ENCODE assay signal across 17 cellular contexts in the genomic region with DNA sequence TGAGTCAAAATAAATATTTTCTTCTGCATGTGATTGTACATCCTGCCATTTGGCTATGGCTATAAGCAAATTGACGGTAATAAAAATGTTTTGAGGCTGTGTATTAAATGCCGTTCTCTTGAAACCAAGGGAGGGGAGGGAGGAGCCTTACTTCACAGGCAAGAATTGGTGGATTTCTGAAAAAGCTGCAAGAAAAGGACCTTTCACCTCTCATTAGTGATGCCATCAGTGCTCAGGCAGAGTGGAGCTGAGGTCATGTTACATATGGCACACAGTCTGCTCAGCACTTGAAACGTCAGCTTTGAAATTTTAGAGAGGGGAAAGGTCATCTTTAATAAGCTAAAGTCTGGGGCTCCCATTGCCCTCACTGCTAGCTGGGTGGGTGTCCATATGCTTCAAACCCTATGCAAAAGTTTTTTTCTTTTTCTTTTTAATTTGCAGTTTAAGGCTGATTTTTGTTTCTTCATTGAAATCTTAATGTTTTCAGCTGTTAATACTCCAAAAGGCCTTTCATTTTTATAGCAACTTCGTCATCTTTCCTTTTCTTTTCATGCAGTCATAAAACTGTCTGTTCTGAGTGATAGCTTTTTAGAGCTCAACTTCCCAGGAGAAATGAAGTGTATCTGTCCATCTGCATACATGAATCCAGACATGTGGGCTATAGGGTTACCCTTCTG. TPM values are rescaled to one million over a fixed set of nuclear protein-coding genes. Genes with fewer than 3 reads are reported as not detected.
DNase-seq lines count a peak whose midpoint lies in the region; ATAC-seq, FAIRE-seq and TF ChIP-seq lines count a peak whose summit lies in the region.
"Had no signal": no experiment of that assay in that cellular context is flagged by ENCODE, and none has a peak within 500 bp of the region (broad histone marks: within the 10 kb centered on the region; RNA-seq: fewer than 3 reads in every experiment).

No MANE protein-coding gene starts in this region.

- H2AFZ ChIP-seq in K562 (ENCODE audit: low read depth, low read length): no peak overlapping the region

- H3K9me3 ChIP-seq in HAP-1 (no peaks in the 10 kb centered on the region), K562 (replicated peaks; ENCODE audit: control insufficient read depth, insufficient read depth, low read depth, low read length) (no peaks in the 10 kb centered on the region), right atrium auricular region (no peaks in the 10 kb centered on the region), body of pancreas (no peaks in the 10 kb centered on the region)
- H3K9me3 ChIP-seq: pancreas had no signal

- H3K4me2 ChIP-seq in K562 (ENCODE audit: insufficient read depth, low read length): no peak overlapping the region

- no TSS peak for BruUV-seq in K562 (replicated peaks; lab: Mats Ljungman, UMichigan)

- TF ChIP-seq POLR2A in K562 (conservative IDR thresholded peaks at IDR 0.05): no peak
- TF ChIP-seq POLR2A in body of pancreas (IDR thresholded peaks at IDR 0.05): no peak

- H3K27me3 Mint-ChIP-seq in progenitor cell of endocrine pancreas: peaks cover 86% of the 10 kb centered on the region

- peak overlapping the region; percentile 3 for H3K4me3 Mint-ChIP-seq in progenitor cell of endocrine pancreas (ENCODE audit: low read depth)

- in situ Hi-C loops in HAP-1 (cut with MboI; ENCODE audit: low sequenced_read_pairs) (loop anchor here (10.0 kb wide), 1 partner anchor 66 kb away; a partner anchor contains a TSS), K562 (cut with MboI) (no loop called here)

- H3K27me3 ChIP-seq in HAP-1 (ENCODE audit: low read depth) (peaks cover under 1% of the 10 kb centered on the region; the same call in 1 of the 2 replicates), K562 (ENCODE audit: control insufficient read depth in 2 of 2, insufficient read depth in 2 of 2, low read length in 2 of 2) (no peaks in the 10 kb centered on the region), right atrium auricular region (peaks cover 18 to 26% of the 10 kb centered on the region in 2 donors), body of pancreas (peaks cover 0 to 15% of the 10 kb centered on the region in 2 donors)

- ATAC-seq in K562 (no peak), HG02678 (IDR thresholded peaks at IDR 0.05; ENCODE audit: unreplicated experiment) (no peak), body of pancreas (no peak)
- ATAC-seq: left colon, pancreas had no signal

- H4K20me1 ChIP-seq in K562 (replicated peaks; ENCODE audit: control insufficient read depth, insufficient read depth, low read length): no peaks in the 10 kb centered on the region

- no peak for TF ChIP-seq RAD21 in K562 (CRISPR knock-in tag; conservative IDR thresholded peaks at IDR 0.05 in 1 of 2, IDR thresholded peaks at IDR 0.05 in 1 of 2)

- FAIRE-seq in K562 (lab: Jason Lieb, UNC): no peak
- FAIRE-seq: GM12892, pancreas, RCC 7860, TTC549 had no signal

- H3K4me1 Mint-ChIP-seq in progenitor cell of endocrine pancreas (ENCODE audit: low read depth): peaks cover 23% of the 10 kb centered on the region

- H3K27ac Mint-ChIP-seq in progenitor cell of endocrine pancreas: no peak overlapping the region

- POLR2A ChIA-PET in K562 (lab: Yijun Ruan, JAX): no interaction called here

- no peak overlapping the region for H3K9ac ChIP-seq in K562 (ENCODE audit: insufficient read depth in 1 of 2, low read depth in 2 of 2, low read length in 2 of 2)

- H3K9me3 Mint-ChIP-seq in progenitor cell of endocrine pancreas (ENCODE audit: low read depth): no peaks in the 10 kb centered on the region

- H3K36me3 ChIP-seq in HAP-1 (replicated peaks) (no peaks in the 10 kb centered on the region), K562 (ENCODE audit: control insufficient read depth, insufficient read depth, low read length) (no peaks in the 10 kb centered on the region), right atrium auricular region (no peaks in the 10 kb centered on the region), body of pancreas (replicated peaks in 1 of 2; ENCODE audit: insufficient read depth in 1 of 2, low read depth in 2 of 2) (no peaks in the 10 kb centered on the region)
- H3K36me3 ChIP-seq: pancreas had no signal

- WGBS in K562 (ENCODE audit: insufficient coverage, low coverage, missing lambda C conversion rate): 28% methylated on average over 3 of the region's 4 CpGs
- 60 to 67% methylated on average over 4 of the region's 4 CpGs for WGBS in body of pancreas, 2 donors

- no peak for TF ChIP-seq EP300 in K562 (IDR thresholded peaks at IDR 0.05; ENCODE audit: low read length)

- TF ChIP-seq CTCF in K562 (IDR thresholded peaks at IDR 0.05 in 2 of 3, conservative IDR thresholded peaks at IDR 0.05 in 1 of 3; ENCODE audit: insufficient read depth in 2 of 3, low read depth in 1 of 3, low read length in 3 of 3): no peak
- TF ChIP-seq CTCF in progenitor cell of endocrine pancreas (IDR thresholded peaks at IDR 0.05; ENCODE audit: unreplicated experiment): no peak
- no peak for TF ChIP-seq CTCF in right atrium auricular region (IDR thresholded peaks at IDR 0.05)
- no peak for TF ChIP-seq CTCF in body of pancreas (IDR thresholded peaks at IDR 0.05)

- no peak overlapping the region for H3K4me3 ChIP-seq in HAP-1
- no peak overlapping the region for H3K4me3 ChIP-seq in K562
- no peak overlapping the region for H3K4me3 ChIP-seq in right atrium auricular region
- H3K4me3 ChIP-seq in body of pancreas: no peak overlapping the region
- H3K4me3 ChIP-seq: pancreas had no signal

- peaks cover 25% of the 10 kb centered on the region for H3K4me1 ChIP-seq in HAP-1
- H3K4me1 ChIP-seq in K562 (replicated peaks in 1 of 2; ENCODE audit: control insufficient read depth in 2 of 2, insufficient read depth in 2 of 2, low read length in 2 of 2): peaks cover 0 to 11% of the 10 kb centered on the region in 2 experiments; a peak in 2 of 5 replicates
- peaks cover 0 to 18% of the 10 kb centered on the region in 2 donors for H3K4me1 ChIP-seq in right atrium auricular region
- peaks cover 21% of the 10 kb centered on the region for H3K4me1 ChIP-seq in body of pancreas
- H3K4me1 ChIP-seq: pancreas had no signal

- H3K27ac ChIP-seq in K562 (ENCODE audit: extremely low read depth, low read depth, low read length) (no peak overlapping the region), right atrium auricular region (no peak overlapping the region), body of pancreas (no peak overlapping the region)
- H3K27ac ChIP-seq: pancreas had no signal

- H3K36me3 Mint-ChIP-seq in progenitor cell of endocrine pancreas (ENCODE audit: insufficient read depth): no peaks in the 10 kb centered on the region

- H3K79me2 ChIP-seq in K562 (ENCODE audit: control insufficient read depth, insufficient read depth, low read length): no peaks in the 10 kb centered on the region

- no peaks in the 10 kb centered on the region for H3K9me1 ChIP-seq in K562 (ENCODE audit: control insufficient read depth, insufficient read depth, low read length)

- CTCF ChIA-PET in K562 (lab: Yijun Ruan, JAX; ENCODE audit: low intra/inter-chr PET ratio): no interaction called here

- intact Hi-C loops in K562 (cut with micrococcal nuclease) (no loop called here), body of pancreas (cut with DNase I) (no loop called here)

- DNase-seq in HAP-1 (ENCODE audit: low spot score in 2 of 2) (peak; percentile 53 to 81), NCI-H2171 treated with DMSO at 0.1 percent for 48 hours (lab: John Stamatoyannopoulos, UW) (peak; percentile 97), K562 (ENCODE audit: extremely low read depth in 1 of 4, low spot score in 3 of 4) (no peak), progenitor cell of endocrine pancreas (ENCODE audit: low spot score, unreplicated experiment) (no peak), right atrium auricular region (ENCODE audit: low spot score) (no peak), body of pancreas (no peak), AG08396 (ENCODE audit: low spot score) (no peak)
- DNase-seq: activated CD8-positive, alpha-beta memory T cell treated with anti-CD3 and anti-CD28 coated beads, Interleukin-2, amount 50 U/mL, for 48 hours; effector CD8-positive, alpha-beta T cell; left colon; MV-4-11; pancreas; substantia nigra had no signal

RNA-seq across cellular contexts. Expression of a gene that starts 9.8 kb away (rescaled TPM):
- 0.30 and 0.49 TPM in 2 replicates for total RNA-seq in K562 (2011; cell fraction: chromatin; rRNA removed; ENCODE audit: low replicate concordance)
- total RNA-seq in K562 (2011; cell fraction: nucleolus; rRNA removed): 0.33 and 0.39 TPM in 2 replicates
- total RNA-seq in K562 (2011; cell fraction: nucleoplasm; rRNA removed): 0.44 and 0.84 TPM in 2 replicates
- total RNA-seq in K562 (2014; rRNA removed) (0.65 and 0.73 TPM in 2 replicates), K562 (2014; rRNA removed; fragmentation: Illumina TruSeq; extraction: Trizol) (0.45 and 0.47 TPM in 2 replicates), K562 (2015; rRNA removed; fragmentation: Illumina TruSeq; extraction: Trizol) (0.45 and 0.80 TPM in 2 replicates), K562 (2021) (0.49 and 0.76 TPM in 2 replicates), progenitor cell of endocrine pancreas (0.79 and 1.0 TPM in 2 replicates), right atrium auricular region (not detected), body of pancreas (under 1 TPM in 1 of 2 donors, not detected in 1; 0.33 TPM)
- polyA plus RNA-seq in K562 (2011; rRNA removed) (0.40 and 1.1 TPM in 2 replicates), K562 (2014; fragmentation: Illumina TruSeq; extraction: Trizol) (0.45 and 0.55 TPM in 2 replicates), K562 (2014; fragmentation: Nextera tagmentation; extraction: Ambion mirVana) (under 1 TPM; 0.28 to 0.30 TPM), K562 (2014; rRNA removed) (0.08 and 0.27 TPM in 2 replicates)
- polyA plus RNA-seq in K562 (2011; cell fraction: cytosol; rRNA removed): 0.40 and 0.78 TPM in 2 replicates
- polyA plus RNA-seq in K562 (2011; cell fraction: nucleus; rRNA removed): 0.31 and 1.1 TPM in 2 replicates
- 0.46 and 0.47 TPM in 2 replicates for polyA plus RNA-seq in K562 (2012)
- 0.35 and 1.3 TPM in 2 replicates for polyA minus RNA-seq in K562 (2011; rRNA and poly(A)+ RNA removed)
- 0.29 and 2.6 TPM in 2 replicates for polyA minus RNA-seq in K562 (2011; cell fraction: cytosol; rRNA and poly(A)+ RNA removed)
- 0.54 and 4.0 TPM in 2 replicates for polyA minus RNA-seq in K562 (2011; cell fraction: nucleus; rRNA and poly(A)+ RNA removed)
- total RNA-seq: left colon had no signal

Comparison
In these comparisons a context has a peak if more than half of its experiments do, and no peak if none do; other contexts are left out.
1. DNase-seq: peak in HAP-1 (2 of 2) and NCI-H2171 treated with DMSO at 0.1 percent for 48 hours (single experiment); none in K562 (0 of 4), progenitor cell of endocrine pancreas (single experiment), right atrium auricular region (single experiment), body of pancreas (0 of 4) and AG08396 (single experiment).